ENCODE assay signal across 9 cellular contexts in genomic region chr22:23119492-23120414, GRCh38.
DNase-seq lines count a peak whose midpoint lies in the region; ATAC-seq, FAIRE-seq and TF ChIP-seq lines count a peak whose summit lies in the region.
"Had no signal": no experiment of that assay in that cellular context is flagged by ENCODE, and none has a peak within 500 bp of the region (broad histone marks: within the 10 kb centered on the region; RNA-seq: fewer than 3 reads in every experiment).

No MANE protein-coding gene starts in this region.

- H3K4me1 Mint-ChIP-seq in activated naive CD8-positive, alpha-beta T cell treated with anti-CD3 and anti-CD28 coated beads, Interleukin-2, amount 50 U/mL, for 24 hours, result peaks cover 11% of the 10 kb centered on the region

- no peaks in the 10 kb centered on the region for H3K36me3 Mint-ChIP-seq in activated naive CD8-positive, alpha-beta T cell treated with anti-CD3 and anti-CD28 coated beads, Interleukin-2, amount 50 U/mL, for 24 hours (ENCODE audit: low read depth)

- peak overlapping the region; percentile 20 for H3K4me3 Mint-ChIP-seq in activated naive CD8-positive, alpha-beta T cell treated with anti-CD3 and anti-CD28 coated beads, Interleukin-2, amount 50 U/mL, for 24 hours

- no peaks in the 10 kb centered on the region for H3K9me3 Mint-ChIP-seq in activated naive CD8-positive, alpha-beta T cell treated with anti-CD3 and anti-CD28 coated beads, Interleukin-2, amount 50 U/mL, for 24 hours

- ATAC-seq in activated naive CD8-positive, alpha-beta T cell treated with anti-CD3 and anti-CD28 coated beads, Interleukin-2, amount 50 U/mL, for 24 hours, result peak; percentile 74
- ATAC-seq in GM18909 (IDR thresholded peaks at IDR 0.05; ENCODE audit: poor library complexity, unreplicated experiment), result no peak
- ATAC-seq: body of pancreas had no signal

- POLR2A ChIA-PET in GM10248 (lab: Yijun Ruan, JAX), result no interaction called here

- H3K27me3 Mint-ChIP-seq in activated naive CD8-positive, alpha-beta T cell treated with anti-CD3 and anti-CD28 coated beads, Interleukin-2, amount 50 U/mL, for 24 hours, result no peaks in the 10 kb centered on the region

- FAIRE-seq in D721Med (lab: Jason Lieb, UNC), result no peak

- TF ChIP-seq CTCF in GM10248 (IDR thresholded peaks at IDR 0.05; ENCODE audit: control extremely low read depth, extremely low read depth, low read depth, missing control alignments) (no peak), D721Med (IDR thresholded peaks at IDR 0.05; ENCODE audit: insufficient read depth, missing control alignments) (no peak)

- peak; percentile 58 for DNase-seq in GM10248 (ENCODE audit: extremely low spot score)
- DNase-seq in activated CD4-positive, alpha-beta T cell treated with anti-CD3 and anti-CD28 coated beads for 24 hours (ENCODE audit: low read depth in 2 of 2), result peak; percentile 43 to 44
- DNase-seq in activated naive CD8-positive, alpha-beta T cell treated with anti-CD3 and anti-CD28 coated beads, Interleukin-2, amount 50 U/mL, for 24 hours, result peak; percentile 55
- peak; percentile 38 to 45 for DNase-seq in stimulated activated CD4-positive, alpha-beta T cell treated with anti-CD3 and anti-CD28 coated beads, Interleukin-15, amount 100 ng/mL, for 48 hours (ENCODE audit: low read depth in 2 of 2)
- no peak for DNase-seq in NCI-H1694 treated with DMSO at 0.1 percent for 48 hours (lab: John Stamatoyannopoulos, UW)
- DNase-seq in D721Med (ENCODE audit: insufficient read length, low spot score), result no peak
- no peak for DNase-seq in NCI-H2227 treated with DMSO at 0.1 percent for 48 hours (lab: John Stamatoyannopoulos, UW)
- DNase-seq: body of pancreas had no signal

- CTCF ChIA-PET in GM10248 (lab: Yijun Ruan, JAX), result interaction anchor here (0.7 to 14.4 kb wide), 5 partner anchors 9 to 162 kb away, joined by 3 to 214 read pairs (median 7); partner anchors contain the start of gene GNAZ

- peak overlapping the region; percentile 79 for H3K27ac Mint-ChIP-seq in activated naive CD8-positive, alpha-beta T cell treated with anti-CD3 and anti-CD28 coated beads, Interleukin-2, amount 50 U/mL, for 24 hours

Comparison
In these comparisons a context has a peak if more than half of its experiments do, and no peak if none do; other contexts are left out.
1. DNase-seq: peak in GM10248 (single experiment), activated CD4-positive, alpha-beta T cell treated with anti-CD3 and anti-CD28 coated beads for 24 hours (2 of 2), activated naive CD8-positive, alpha-beta T cell treated with anti-CD3 and anti-CD28 coated beads, Interleukin-2, amount 50 U/mL, for 24 hours (single experiment) and stimulated activated CD4-positive, alpha-beta T cell treated with anti-CD3 and anti-CD28 coated beads, Interleukin-15, amount 100 ng/mL, for 48 hours (2 of 2); none in NCI-H1694 treated with DMSO at 0.1 percent for 48 hours (single experiment), D721Med (single experiment) and NCI-H2227 treated with DMSO at 0.1 percent for 48 hours (single experiment).